ENCODE assay signal across 31 cellular contexts in genomic region chr10:82643076-82643475, GRCh38.
"Had no signal": no experiment of that assay in that cellular context is flagged by ENCODE, and none has a peak within 500 bp of the region (broad histone marks: within the 10 kb centered on the region; RNA-seq: fewer than 3 reads in every experiment).

No MANE protein-coding gene starts in this region.

- H3K27ac Mint-ChIP-seq: activated B cell treated with CpG ODN at 0.5 μM for 24 hours; activated CD8-positive, alpha-beta T cell treated with anti-CD3 and anti-CD28 coated beads for 36 hours; activated naive CD8-positive, alpha-beta T cell; activated T-helper 17 cell treated with anti-CD3 and anti-CD28 coated beads, Interleukin-2, amount 50 U/mL, for 72 hours; dendritic cell treated with granulocyte-macrophage colony-stimulating factor and Interleukin-4, amounts not matched to agents 40 ng/mL and 50 ng/mL, for 4 days; endodermal cell; T-helper 17 cell; T-helper 2 cell treated with Interferon-gamma antibody and Interleukin-4, amounts not matched to agents 5 μg/mL and 100 μg/mL, for 36 hours had no signal

- DNase-seq: activated B cell treated with CpG ODN at 0.5 μM for 24 hours; activated CD4-positive, alpha-beta T cell treated with anti-CD3 and anti-CD28 coated beads for 48 hours; activated CD4-positive, alpha-beta T cell treated with anti-CD3 and anti-CD28 coated beads, Interleukin-2, amount 50 U/mL, for 1 hour; activated CD4-positive, alpha-beta T cell treated with anti-CD3 and anti-CD28 coated beads, Interleukin-2, amount 50 U/mL, for 48 hours; activated CD8-positive, alpha-beta memory T cell treated with anti-CD3 and anti-CD28 coated beads for 24 hours; activated CD8-positive, alpha-beta T cell treated with anti-CD3 and anti-CD28 coated beads for 36 hours; activated effector memory CD4-positive, alpha-beta T cell treated with Interleukin-2 at 50 U/mL for 16 hours; activated gamma-delta T cell treated with Interleukin-2 at 50 U/mL for 16 hours; activated naive CD4-positive, alpha-beta T cell treated with anti-CD3 and anti-CD28 coated beads, Interleukin-2, amount 50 U/mL, for 16 hours; activated naive CD4-positive, alpha-beta T cell treated with Interleukin-2 at 50 U/mL for 16 hours; activated T-cell treated with anti-CD3 and anti-CD28 coated beads, Interleukin-2, amount 50 U/mL, for 4 hours; amygdala; aorta; dorsolateral prefrontal cortex; effector memory CD4-positive, alpha-beta T cell; endodermal cell; head of caudate nucleus; T-helper 17 cell; T1000; WERI-Rb-1 had no signal

- H3K36me3 ChIP-seq: adrenal gland, cardiac muscle cell, WERI-Rb-1 had no signal

- H3K9me3 ChIP-seq: adrenal gland, body of pancreas had no signal

- ATAC-seq: activated CD4-positive, CD25-positive, alpha-beta regulatory T cell treated with anti-CD3 and anti-CD28 coated beads, Interleukin-2, amount 50 U/mL, for 24 hours; activated CD8-positive, alpha-beta T cell treated with anti-CD3 and anti-CD28 coated beads for 36 hours; activated T-cell treated with anti-CD3 and anti-CD28 coated beads, Interleukin-2, amount 50 U/mL, for 4 hours; activated T-helper 17 cell treated with anti-CD3 and anti-CD28 coated beads, Interleukin-2, amount 50 U/mL, for 72 hours; body of pancreas; esophagus mucosa; T-helper 17 cell had no signal

- H3K9me3 Mint-ChIP-seq: activated B cell treated with CpG ODN at 0.5 μM for 24 hours; dendritic cell treated with granulocyte-macrophage colony-stimulating factor and Interleukin-4, amounts not matched to agents 40 ng/mL and 50 ng/mL, for 4 days had no signal

- H3K27me3 Mint-ChIP-seq: activated B cell treated with CpG ODN at 0.5 μM for 24 hours; activated CD8-positive, alpha-beta T cell treated with anti-CD3 and anti-CD28 coated beads for 36 hours; activated naive CD8-positive, alpha-beta T cell; activated T-helper 17 cell treated with anti-CD3 and anti-CD28 coated beads, Interleukin-2, amount 50 U/mL, for 72 hours; central memory CD8-positive, alpha-beta T cell; dendritic cell treated with granulocyte-macrophage colony-stimulating factor and Interleukin-4, amounts not matched to agents 40 ng/mL and 50 ng/mL, for 4 days; T-helper 17 cell had no signal

- H3K4me3 Mint-ChIP-seq: activated B cell treated with CpG ODN at 0.5 μM for 24 hours; activated CD8-positive, alpha-beta T cell treated with anti-CD3 and anti-CD28 coated beads for 36 hours; activated naive CD8-positive, alpha-beta T cell; activated T-cell treated with anti-CD3 and anti-CD28 coated beads, Interleukin-2, amount 50 U/mL, for 4 hours; activated T-helper 17 cell treated with anti-CD3 and anti-CD28 coated beads, Interleukin-2, amount 50 U/mL, for 72 hours; central memory CD8-positive, alpha-beta T cell; dendritic cell treated with granulocyte-macrophage colony-stimulating factor and Interleukin-4, amounts not matched to agents 40 ng/mL and 50 ng/mL, for 4 days; endodermal cell; T-helper 17 cell; T-helper 2 cell treated with Interferon-gamma antibody and Interleukin-4, amounts not matched to agents 5 μg/mL and 100 μg/mL, for 36 hours had no signal

- H3K4me1 ChIP-seq: adrenal gland, body of pancreas had no signal

- H3K36me3 Mint-ChIP-seq: activated naive CD8-positive, alpha-beta T cell had no signal

- H3K4me1 Mint-ChIP-seq: activated B cell treated with CpG ODN at 0.5 μM for 24 hours; activated T-helper 17 cell treated with anti-CD3 and anti-CD28 coated beads, Interleukin-2, amount 50 U/mL, for 72 hours; central memory CD8-positive, alpha-beta T cell; T-helper 17 cell had no signal

- H3K27ac ChIP-seq: adrenal gland, body of pancreas, cardiac muscle cell, coronary artery, WERI-Rb-1 had no signal

- H3K4me3 ChIP-seq: adrenal gland, body of pancreas, cardiac muscle cell, coronary artery, dorsolateral prefrontal cortex had no signal

- H3K27me3 ChIP-seq: adrenal gland, body of pancreas, cardiac muscle cell, dorsolateral prefrontal cortex had no signal
